ENCODE assay signal across 9 cellular contexts in the genomic region with DNA sequence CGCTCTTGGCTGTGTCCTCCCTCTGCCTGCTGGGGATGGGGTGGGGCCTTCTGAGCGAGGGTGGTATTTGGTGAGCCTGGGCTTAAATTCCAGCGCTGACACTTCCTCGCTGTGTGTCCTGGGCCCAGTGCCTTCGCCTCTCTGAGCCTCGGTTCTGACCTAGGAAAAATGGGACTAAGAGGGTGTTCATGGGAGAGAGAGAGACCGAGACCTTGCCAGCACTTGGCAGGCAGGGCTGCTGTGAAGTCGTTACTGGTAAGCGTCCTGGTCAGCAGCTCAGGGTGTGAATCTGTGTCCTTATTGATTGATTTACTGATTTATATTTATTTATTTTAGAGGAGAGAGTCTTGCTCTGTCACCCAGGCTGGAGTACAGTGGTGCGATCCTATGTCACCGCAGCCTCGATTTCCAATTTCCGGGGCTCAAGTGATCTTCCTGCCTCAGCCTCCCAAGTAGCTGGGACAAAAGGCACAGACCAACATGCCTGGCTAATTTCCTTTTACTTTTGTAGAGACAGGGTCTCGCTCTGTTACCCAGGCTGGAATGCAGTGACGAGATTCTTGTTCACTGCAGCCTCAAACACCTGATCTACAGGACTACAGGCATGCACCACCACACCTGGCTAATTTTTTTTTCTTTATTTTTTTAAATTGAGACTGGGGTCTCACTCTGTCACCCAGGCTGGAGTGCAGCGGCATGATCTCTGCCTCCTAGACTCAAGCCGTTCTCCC. TPM values are rescaled to one million over a fixed set of nuclear protein-coding genes. Genes with fewer than 3 reads are reported as not detected.
DNase-seq lines count a peak whose midpoint lies in the region; ATAC-seq and TF ChIP-seq lines count a peak whose summit lies in the region.
"Had no signal": no experiment of that assay in that cellular context is flagged by ENCODE, and none has a peak within 500 bp of the region (broad histone marks: within the 10 kb centered on the region; RNA-seq: fewer than 3 reads in every experiment).

No MANE protein-coding gene starts in this region.

- ATAC-seq in naive thymus-derived CD4-positive, alpha-beta T cell, result no peak
- ATAC-seq in GM21360 (IDR thresholded peaks at IDR 0.05; ENCODE audit: unreplicated experiment) (no peak), GM21526 (IDR thresholded peaks at IDR 0.05; ENCODE audit: low FRiP score, unreplicated experiment) (no peak)

- H3K27ac ChIP-seq in 22Rv1 (peak overlapping the region; percentile 79; the same call in 1 of the 2 replicates), HL-60 (replicated peaks) (peak overlapping the region; percentile 23; the same call in 1 of the 2 replicates), cingulate gyrus (ENCODE audit: low read depth, low read length) (peak overlapping the region; percentile 65)
- H3K27ac ChIP-seq in naive thymus-derived CD4-positive, alpha-beta T cell (ENCODE audit: low read depth, low read length), result peak overlapping the region; percentile 12

- H3K9me3 ChIP-seq in naive thymus-derived CD4-positive, alpha-beta T cell (ENCODE audit: control insufficient read depth in 2 of 3, low read length in 3 of 3), result no peaks in the 10 kb centered on the region

- TF ChIP-seq CTCF in 22Rv1 (IDR thresholded peaks at IDR 0.05), result no peak
- no peak for TF ChIP-seq CTCF in HL-60 (IDR thresholded peaks at IDR 0.05; ENCODE audit: insufficient read depth, low read length)

- H3K27me3 Mint-ChIP-seq in naive thymus-derived CD4-positive, alpha-beta T cell, result peaks cover 0 to 7% (median 0%) of the 10 kb centered on the region in 5 donors

- H3K4me1 ChIP-seq in naive thymus-derived CD4-positive, alpha-beta T cell (ENCODE audit: control insufficient read depth in 2 of 2, insufficient read depth in 2 of 2, low read length in 2 of 2), result peaks cover 37 to 39% of the 10 kb centered on the region in 2 donors

- POLR2A ChIA-PET in naive thymus-derived CD4-positive, alpha-beta T cell (lab: Charles Lee), result interaction anchor here (0.6 to 7.0 kb wide), 5 partner anchors 16 to 339 kb away, joined by 3 to 37 read pairs (median 3); a partner anchor contains a TSS

- H3K4me3 ChIP-seq in HL-60 (replicated peaks; ENCODE audit: insufficient read depth, low read length), result no peak overlapping the region
- H3K4me3 ChIP-seq in naive thymus-derived CD4-positive, alpha-beta T cell (ENCODE audit: low read length), result no peak overlapping the region

- no peaks in the 10 kb centered on the region for H3K9me3 Mint-ChIP-seq in naive thymus-derived CD4-positive, alpha-beta T cell

- H3K4me1 Mint-ChIP-seq in naive thymus-derived CD4-positive, alpha-beta T cell, result peaks cover 29 to 71% (median 54%) of the 10 kb centered on the region in 7 donors

- H3K36me3 Mint-ChIP-seq in naive thymus-derived CD4-positive, alpha-beta T cell, result peaks cover 0 to 13% (median 6%) of the 10 kb centered on the region in 5 donors

- peak overlapping the region; percentile 73 to 96 (median 81) for H3K27ac Mint-ChIP-seq in naive thymus-derived CD4-positive, alpha-beta T cell

- H3K27me3 ChIP-seq in HL-60 (ENCODE audit: insufficient read depth, poor library complexity, severe bottlenecking), result no peaks in the 10 kb centered on the region
- H3K27me3 ChIP-seq in naive thymus-derived CD4-positive, alpha-beta T cell (ENCODE audit: control insufficient read depth in 2 of 2, insufficient read depth in 2 of 2, low read length in 2 of 2), result no peaks in the 10 kb centered on the region

- CTCF ChIA-PET in naive thymus-derived CD4-positive, alpha-beta T cell (lab: Charles Lee), result interaction anchor here (0.6 to 1.7 kb wide), 3 partner anchors 14 to 49 kb away, joined by 3 to 5 read pairs (median 4); no protein-coding TSS in a partner anchor

- intact Hi-C loops in naive thymus-derived CD4-positive, alpha-beta T cell (cut with micrococcal nuclease), result no loop called here

- DNase-seq in HL-60 (ENCODE audit: low read depth in 1 of 2, low spot score in 1 of 2) (no peak), COLO668 (lab: John Stamatoyannopoulos, UW; ENCODE audit: unreplicated experiment) (no peak)
- DNase-seq in naive thymus-derived CD4-positive, alpha-beta T cell, result no peak
- DNase-seq in effector CD8-positive, alpha-beta T cell (lab: John Stamatoyannopoulos, UW), result no peak
- DNase-seq: NCI-H2171 treated with DMSO at 0.1 percent for 48 hours had no signal

- H3K4me3 Mint-ChIP-seq in naive thymus-derived CD4-positive, alpha-beta T cell, result peak overlapping the region; percentile 7 to 84 (median 65)

- no peaks in the 10 kb centered on the region for H3K36me3 ChIP-seq in naive thymus-derived CD4-positive, alpha-beta T cell (ENCODE audit: control insufficient read depth in 2 of 3, insufficient read depth in 3 of 3, low read length in 3 of 3)

RNA-seq across cellular contexts. Expression of a gene that starts 2.4 kb away (rescaled TPM):
- total RNA-seq in naive thymus-derived CD4-positive, alpha-beta T cell, result 100 to 1,000 TPM; 194 to 211 (median 206) TPM
- 10 to 100 TPM; 47.2 to 88.2 TPM for polyA plus RNA-seq in naive thymus-derived CD4-positive, alpha-beta T cell

RNA-seq across cellular contexts. Expression of a gene that starts 16.3 kb away (rescaled TPM):
- 100 to 1,000 TPM; 135 to 288 (median 215) TPM for total RNA-seq in naive thymus-derived CD4-positive, alpha-beta T cell
- polyA plus RNA-seq in naive thymus-derived CD4-positive, alpha-beta T cell, result 100 to 1,000 TPM in 1 of 2 donors, 10 to 100 TPM in 1; 98.6 to 134 TPM

RNA-seq across cellular contexts. Expression of a gene that starts 39.7 kb away (rescaled TPM):
- total RNA-seq in naive thymus-derived CD4-positive, alpha-beta T cell, result under 1 TPM in 1 of 5 experiments, not detected in 4; 0.46 TPM
- not detected for polyA plus RNA-seq in naive thymus-derived CD4-positive, alpha-beta T cell

RNA-seq across cellular contexts. Expression of a gene that starts 54.2 kb away (rescaled TPM):
- 1,000 to 10,000 TPM in 1 of 5 experiments, 100 to 1,000 TPM in 4; 128 to 1,529 (median 215) TPM for total RNA-seq in naive thymus-derived CD4-positive, alpha-beta T cell
- 100 to 1,000 TPM; 122 to 214 TPM for polyA plus RNA-seq in naive thymus-derived CD4-positive, alpha-beta T cell

Comparison
In these comparisons a context has a peak if more than half of its experiments do, and no peak if none do; other contexts are left out.
1. H3K27ac ChIP-seq: peak in every context shown above with its lines; median percentile 79 in 22Rv1; 65 in cingulate gyrus; 23 in HL-60; 12 in naive thymus-derived CD4-positive, alpha-beta T cell.